14 cellular contexts compared by ENCODE assay signal in genomic region chr14:100120522-100121269, GRCh38. TPM values are rescaled to one million over a fixed set of nuclear protein-coding genes. Genes with fewer than 3 reads are reported as not detected.
DNase-seq lines count a peak whose midpoint lies in the region; ATAC-seq lines count a peak whose summit lies in the region.
"Had no signal": no experiment of that assay in that cellular context is flagged by ENCODE, and none has a peak within 500 bp of the region (broad histone marks: within the 10 kb centered on the region; RNA-seq: fewer than 3 reads in every experiment).

No MANE protein-coding gene starts in this region.

- intact Hi-C loops in activated T-helper 2 cell treated with anti-CD3 and anti-CD28 coated beads, Interferon-gamma antibody, Interleukin-2, Interleukin-4, amounts not matched to agents 10 μg/mL and 5 μg/mL and 100 μg/mL, durations not matched to agents 14 hours and 24 hours and 36 hours (cut with micrococcal nuclease), result no loop called here
- intact Hi-C loops in head of caudate nucleus (cut with DNase I), result no loop called here

- no peak for DNase-seq in activated naive CD4-positive, alpha-beta T cell treated with anti-CD3 and anti-CD28 coated beads, Interleukin-2, amount 10 ng/mL, durations not matched to agents 7 days and 5 days
- no peak for DNase-seq in activated naive CD4-positive, alpha-beta T cell treated with anti-CD3 and anti-CD28 coated beads, Interleukin-2, amount 50 U/mL, for 16 hours
- no peak for DNase-seq in activated T-helper 2 cell treated with anti-CD3 and anti-CD28 coated beads, Interferon-gamma antibody, Interleukin-2, Interleukin-4, amounts not matched to agents 10 μg/mL and 5 μg/mL and 100 μg/mL, durations not matched to agents 14 hours and 24 hours and 36 hours (ENCODE audit: low spot score)
- peak; percentile 36 to 94 (median 74) for DNase-seq in head of caudate nucleus
- peak; percentile 76 for DNase-seq in putamen (ENCODE audit: low spot score)
- DNase-seq in UCSD-AML1 (lab: John Stamatoyannopoulos, UW; ENCODE audit: unreplicated experiment), result no peak
- no peak for DNase-seq in NCI-H2081 (lab: John Stamatoyannopoulos, UW)
- DNase-seq: Karpas-422, left cardiac atrium, midbrain, NCI-H2171 treated with DMSO at 0.1 percent for 48 hours had no signal

- H3K36me3 Mint-ChIP-seq in activated naive CD4-positive, alpha-beta T cell treated with anti-CD3 and anti-CD28 coated beads, Interleukin-2, amount 10 ng/mL, durations not matched to agents 7 days and 5 days, result peaks cover 68% of the 10 kb centered on the region
- peaks cover 66% of the 10 kb centered on the region for H3K36me3 Mint-ChIP-seq in activated T-helper 2 cell treated with anti-CD3 and anti-CD28 coated beads, Interferon-gamma antibody, Interleukin-2, Interleukin-4, amounts not matched to agents 10 μg/mL and 5 μg/mL and 100 μg/mL, durations not matched to agents 14 hours and 24 hours and 36 hours (ENCODE audit: low read depth)

- CTCF ChIA-PET in activated naive CD4-positive, alpha-beta T cell treated with anti-CD3 and anti-CD28 coated beads, Interleukin-2, amount 10 ng/mL, durations not matched to agents 7 days and 5 days (lab: Charles Lee), result interaction anchor here (1.5 kb wide), 1 partner anchor 45 kb away, joined by 3 read pairs; no protein-coding TSS in a partner anchor

- H3K27ac Mint-ChIP-seq in activated naive CD4-positive, alpha-beta T cell treated with anti-CD3 and anti-CD28 coated beads, Interleukin-2, amount 10 ng/mL, durations not matched to agents 7 days and 5 days, result peak overlapping the region; percentile 33
- H3K27ac Mint-ChIP-seq in activated T-helper 2 cell treated with anti-CD3 and anti-CD28 coated beads, Interferon-gamma antibody, Interleukin-2, Interleukin-4, amounts not matched to agents 10 μg/mL and 5 μg/mL and 100 μg/mL, durations not matched to agents 14 hours and 24 hours and 36 hours, result peak overlapping the region; percentile 34

- no peak for ATAC-seq in GM21529 (IDR thresholded peaks at IDR 0.05; ENCODE audit: unreplicated experiment)
- ATAC-seq: HCT116, left cardiac atrium, pancreas had no signal

- H3K4me3 Mint-ChIP-seq in activated naive CD4-positive, alpha-beta T cell treated with anti-CD3 and anti-CD28 coated beads, Interleukin-2, amount 10 ng/mL, durations not matched to agents 7 days and 5 days, result no peak overlapping the region
- no peak overlapping the region for H3K4me3 Mint-ChIP-seq in activated T-helper 2 cell treated with anti-CD3 and anti-CD28 coated beads, Interferon-gamma antibody, Interleukin-2, Interleukin-4, amounts not matched to agents 10 μg/mL and 5 μg/mL and 100 μg/mL, durations not matched to agents 14 hours and 24 hours and 36 hours (ENCODE audit: low read depth)

- H3K4me1 Mint-ChIP-seq in activated naive CD4-positive, alpha-beta T cell treated with anti-CD3 and anti-CD28 coated beads, Interleukin-2, amount 10 ng/mL, durations not matched to agents 7 days and 5 days, result peaks cover 7% of the 10 kb centered on the region
- peaks cover 18% of the 10 kb centered on the region for H3K4me1 Mint-ChIP-seq in activated T-helper 2 cell treated with anti-CD3 and anti-CD28 coated beads, Interferon-gamma antibody, Interleukin-2, Interleukin-4, amounts not matched to agents 10 μg/mL and 5 μg/mL and 100 μg/mL, durations not matched to agents 14 hours and 24 hours and 36 hours (ENCODE audit: low read depth)

- no peaks in the 10 kb centered on the region for H3K9me3 Mint-ChIP-seq in activated naive CD4-positive, alpha-beta T cell treated with anti-CD3 and anti-CD28 coated beads, Interleukin-2, amount 10 ng/mL, durations not matched to agents 7 days and 5 days
- no peaks in the 10 kb centered on the region for H3K9me3 Mint-ChIP-seq in activated T-helper 2 cell treated with anti-CD3 and anti-CD28 coated beads, Interferon-gamma antibody, Interleukin-2, Interleukin-4, amounts not matched to agents 10 μg/mL and 5 μg/mL and 100 μg/mL, durations not matched to agents 14 hours and 24 hours and 36 hours

- no peaks in the 10 kb centered on the region for H3K27me3 Mint-ChIP-seq in activated naive CD4-positive, alpha-beta T cell treated with anti-CD3 and anti-CD28 coated beads, Interleukin-2, amount 10 ng/mL, durations not matched to agents 7 days and 5 days
- no peaks in the 10 kb centered on the region for H3K27me3 Mint-ChIP-seq in activated T-helper 2 cell treated with anti-CD3 and anti-CD28 coated beads, Interferon-gamma antibody, Interleukin-2, Interleukin-4, amounts not matched to agents 10 μg/mL and 5 μg/mL and 100 μg/mL, durations not matched to agents 14 hours and 24 hours and 36 hours (ENCODE audit: low read depth)

RNA-seq across cellular contexts. Expression of gene DEGS2, which starts 38.7 kb away (rescaled TPM):
- 0.16 and 0.41 TPM in 2 replicates for total RNA-seq in activated T-helper 2 cell treated with anti-CD3 and anti-CD28 coated beads, Interferon-gamma antibody, Interleukin-2, Interleukin-4, amounts not matched to agents 10 μg/mL and 5 μg/mL and 100 μg/mL, durations not matched to agents 14 hours and 24 hours and 36 hours

RNA-seq across cellular contexts. Expression of gene EVL, which starts 55.5 kb away (rescaled TPM):
- 255 TPM in 2 replicates for total RNA-seq in activated T-helper 2 cell treated with anti-CD3 and anti-CD28 coated beads, Interferon-gamma antibody, Interleukin-2, Interleukin-4, amounts not matched to agents 10 μg/mL and 5 μg/mL and 100 μg/mL, durations not matched to agents 14 hours and 24 hours and 36 hours

Comparison
In these comparisons a context has a peak if more than half of its experiments do, and no peak if none do; other contexts are left out.
1. DNase-seq: peak in head of caudate nucleus (42 of 42) and putamen (single experiment); none in activated naive CD4-positive, alpha-beta T cell treated with anti-CD3 and anti-CD28 coated beads, Interleukin-2, amount 10 ng/mL, durations not matched to agents 7 days and 5 days (single experiment), activated naive CD4-positive, alpha-beta T cell treated with anti-CD3 and anti-CD28 coated beads, Interleukin-2, amount 50 U/mL, for 16 hours (single experiment), activated T-helper 2 cell treated with anti-CD3 and anti-CD28 coated beads, Interferon-gamma antibody, Interleukin-2, Interleukin-4, amounts not matched to agents 10 μg/mL and 5 μg/mL and 100 μg/mL, durations not matched to agents 14 hours and 24 hours and 36 hours (single experiment), UCSD-AML1 (single experiment) and NCI-H2081 (0 of 2).